ENCODE assay signal across 12 cellular contexts in the genomic region with DNA sequence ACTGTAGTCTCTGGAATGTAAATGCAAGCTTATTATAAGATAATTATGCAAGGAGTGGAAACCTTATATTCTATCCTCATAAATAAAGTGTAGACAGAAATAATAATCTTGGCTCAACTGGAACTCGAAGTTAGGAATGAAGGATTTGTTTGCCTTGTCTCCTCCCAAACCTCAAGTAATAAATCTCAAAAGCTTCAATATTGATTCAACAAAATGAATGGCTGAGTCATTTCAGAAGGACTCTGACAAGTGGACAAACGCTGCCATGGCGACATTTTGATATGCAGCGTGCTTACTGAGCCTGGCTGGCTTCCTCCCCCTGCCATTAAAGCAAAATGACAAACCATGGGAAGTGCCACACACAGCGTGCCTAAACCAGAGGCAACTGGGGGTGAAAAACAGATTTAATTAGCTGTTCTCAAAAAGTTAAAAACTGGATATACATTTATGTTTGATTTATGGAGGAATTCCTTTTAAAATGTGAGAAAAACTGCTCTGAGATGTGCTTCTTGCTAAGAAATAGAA. TPM values are rescaled to one million over a fixed set of nuclear protein-coding genes. Genes with fewer than 3 reads are reported as not detected.
DNase-seq lines count a peak whose midpoint lies in the region; ATAC-seq, FAIRE-seq and TF ChIP-seq lines count a peak whose summit lies in the region.
"Had no signal": no experiment of that assay in that cellular context is flagged by ENCODE, and none has a peak within 500 bp of the region (broad histone marks: within the 10 kb centered on the region; RNA-seq: fewer than 3 reads in every experiment).

No MANE protein-coding gene starts in this region.

- no peak for TF ChIP-seq POLR2A in GM12891 (IDR thresholded peaks at IDR 0.05; ENCODE audit: low read depth, low read length)

- no peaks in the 10 kb centered on the region for H3K9me3 Mint-ChIP-seq in neural progenitor cell
- H3K9me3 Mint-ChIP-seq: activated CD4-positive, alpha-beta memory T cell treated with anti-CD3 and anti-CD28 coated beads, Interleukin-2, amount 10 ng/mL, durations not matched to agents 7 days and 5 days had no signal

- H3K27me3 ChIP-seq in neural progenitor cell, result no peaks in the 10 kb centered on the region

- no peak overlapping the region for H3K4me3 ChIP-seq in neural progenitor cell

- H3K4me1 ChIP-seq in neural progenitor cell, result peaks cover 8% of the 10 kb centered on the region

- no peaks in the 10 kb centered on the region for H3K9me3 ChIP-seq in neural progenitor cell (ENCODE audit: low read depth)

- DNase-seq in GM12891 (ENCODE audit: insufficient read length, low spot score) (no peak), NCI-H1417 treated with DMSO at 0.1 percent for 48 hours (lab: John Stamatoyannopoulos, UW) (peak; percentile 58), SW480 (ENCODE audit: low spot score) (peak; percentile 69), neural progenitor cell (ENCODE audit: low spot score) (no peak), cerebellar nuclear complex (lab: John Stamatoyannopoulos, UW) (no peak), GM10266 (ENCODE audit: extremely low spot score) (no peak)
- DNase-seq: activated CD4-positive, alpha-beta memory T cell treated with anti-CD3 and anti-CD28 coated beads, Interleukin-2, amount 10 ng/mL, durations not matched to agents 7 days and 5 days; foreskin melanocyte; stimulated activated CD4-positive, alpha-beta T cell treated with anti-CD3 and anti-CD28 coated beads, Interleukin-2, amount 100 ng/mL, for 48 hours; trophoblast cell had no signal

- H3K4me3 Mint-ChIP-seq in neural progenitor cell, result peak overlapping the region; percentile 20
- H3K4me3 Mint-ChIP-seq: activated CD4-positive, alpha-beta memory T cell treated with anti-CD3 and anti-CD28 coated beads, Interleukin-2, amount 10 ng/mL, durations not matched to agents 7 days and 5 days had no signal

- peaks cover 2% of the 10 kb centered on the region for H3K27me3 Mint-ChIP-seq in neural progenitor cell (ENCODE audit: insufficient read depth, low read depth)

- no peak overlapping the region for H3K27ac ChIP-seq in neural progenitor cell

- peaks cover 2% of the 10 kb centered on the region for H3K36me3 Mint-ChIP-seq in neural progenitor cell

- H4K20me1 ChIP-seq in neural progenitor cell (ENCODE audit: low read depth), result no peaks in the 10 kb centered on the region

- peak overlapping the region; percentile 42 for H3K27ac Mint-ChIP-seq in neural progenitor cell
- H3K27ac Mint-ChIP-seq: activated CD4-positive, alpha-beta memory T cell treated with anti-CD3 and anti-CD28 coated beads, Interleukin-2, amount 10 ng/mL, durations not matched to agents 7 days and 5 days had no signal

- FAIRE-seq in GM12891 (lab: Jason Lieb, UNC), result peak; percentile 35

- H3K4me1 Mint-ChIP-seq in neural progenitor cell, result peaks cover 41% of the 10 kb centered on the region
- H3K4me1 Mint-ChIP-seq: activated CD4-positive, alpha-beta memory T cell treated with anti-CD3 and anti-CD28 coated beads, Interleukin-2, amount 10 ng/mL, durations not matched to agents 7 days and 5 days had no signal

- H3K4me2 ChIP-seq in neural progenitor cell, result no peak overlapping the region

- peak overlapping the region; percentile 58 for H2AFZ ChIP-seq in neural progenitor cell (replicated peaks)

- H3K9ac ChIP-seq in neural progenitor cell, result no peak overlapping the region

- ATAC-seq in GM21360 (IDR thresholded peaks at IDR 0.05; ENCODE audit: unreplicated experiment) (no peak), GM18511 (IDR thresholded peaks at IDR 0.05; ENCODE audit: unreplicated experiment) (no peak)

- H3F3A ChIP-seq in neural progenitor cell (ENCODE audit: low read depth), result no peaks in the 10 kb centered on the region

- H3K36me3 ChIP-seq in neural progenitor cell, result no peaks in the 10 kb centered on the region

- no peak for TF ChIP-seq CTCF in neural progenitor cell (IDR thresholded peaks at IDR 0.05)
- TF ChIP-seq CTCF in GM10266 (IDR thresholded peaks at IDR 0.05; ENCODE audit: control insufficient read depth, insufficient read depth, low read depth, missing control alignments), result no peak

- no peaks in the 10 kb centered on the region for H3K79me2 ChIP-seq in neural progenitor cell (ENCODE audit: low read depth)

TF ChIP-seq in GM12891, 5 proteins besides CTCF, POLR2A, EP300 and RAD21:
- TF ChIP-seq POU2F2 (IDR thresholded peaks at IDR 0.05; ENCODE audit: low read depth, low read length) (peak; percentile 81), TAF1 (IDR thresholded peaks at IDR 0.05; ENCODE audit: low read depth, low read length) (no peak), SPI1 (IDR thresholded peaks at IDR 0.05; ENCODE audit: low read depth, low read length) (0 out of 2 replicates have a peak, but pooled peaks have one; percentile 7), PAX5 (IDR thresholded peaks at IDR 0.05; ENCODE audit: insufficient read depth, low read length, severe bottlenecking) (no peak), POLR2AphosphoS5 (IDR thresholded peaks at IDR 0.05; ENCODE audit: low read depth, low read length) (no peak)

RNA-seq across cellular contexts. Expression of a gene that starts 10.5 kb away (rescaled TPM):
- 8.5 TPM for polyA plus RNA-seq in GM12891 (2012; ENCODE audit: low read depth, missing spikeins)
- 127 and 151 TPM in 2 replicates for total RNA-seq in neural progenitor cell (ENCODE audit: low replicate concordance)
- total RNA-seq: activated CD4-positive, alpha-beta memory T cell treated with anti-CD3 and anti-CD28 coated beads, Interleukin-2, amount 10 ng/mL, durations not matched to agents 7 days and 5 days had no signal

RNA-seq across cellular contexts. Expression of a gene that starts 18.7 kb away (rescaled TPM):
- 5.5 TPM for polyA plus RNA-seq in GM12891 (2012; ENCODE audit: low read depth, missing spikeins)
- 8.2 and 16.3 TPM in 2 replicates for total RNA-seq in neural progenitor cell (ENCODE audit: low replicate concordance)

Comparison
In these comparisons a context has a peak if more than half of its experiments do, and no peak if none do; other contexts are left out.
1. DNase-seq: peak in NCI-H1417 treated with DMSO at 0.1 percent for 48 hours (single experiment) and SW480 (single experiment); none in GM12891 (single experiment), neural progenitor cell (single experiment), cerebellar nuclear complex (0 of 2) and GM10266 (single experiment).